18 cellular contexts compared by ENCODE assay signal in genomic region chr7:1946025-1946424, GRCh38.
"Had no signal": no experiment of that assay in that cellular context is flagged by ENCODE, and none has a peak within 500 bp of the region (broad histone marks: within the 10 kb centered on the region; RNA-seq: fewer than 3 reads in every experiment).

No MANE protein-coding gene starts in this region.

- ATAC-seq: activated T-cell treated with anti-CD3 and anti-CD28 coated beads, Interleukin-2, amount 50 U/mL, for 4 hours; naive thymus-derived CD8-positive, alpha-beta T cell; T-helper 17 cell had no signal

- DNase-seq: activated CD4-positive, alpha-beta T cell treated with anti-CD3 and anti-CD28 coated beads, Interleukin-2, amount 50 U/mL, for 1 hour; activated CD4-positive, CD25-positive, alpha-beta regulatory T cell treated with anti-CD3 and anti-CD28 coated beads, Interleukin-2, amount 50 U/mL, for 72 hours; activated CD8-positive, alpha-beta memory T cell treated with anti-CD3 and anti-CD28 coated beads, Interleukin-2, amount 50 U/mL, for 4 hours; activated naive CD4-positive, alpha-beta T cell treated with anti-CD3 and anti-CD28 coated beads for 36 hours; activated T-cell treated with anti-CD3 and anti-CD28 coated beads, Interleukin-2, amount 50 U/mL, for 4 hours; central memory CD4-positive, alpha-beta T cell; colonic mucosa; erythroblast; foreskin melanocyte; mesendoderm; naive thymus-derived CD8-positive, alpha-beta T cell; stimulated activated CD4-positive, alpha-beta T cell treated with anti-CD3 and anti-CD28 coated beads, Interleukin-2, amount 100 ng/mL, for 48 hours; stomach; T-helper 17 cell; trophoblast cell had no signal

- H3K27ac ChIP-seq: colonic mucosa, parathyroid adenoma, stomach, VCaP had no signal

- H3K4me3 ChIP-seq: colonic mucosa, stomach had no signal

- H3K9ac ChIP-seq: parathyroid adenoma had no signal

- H3K27me3 Mint-ChIP-seq: brain; naive thymus-derived CD8-positive, alpha-beta T cell; T-helper 17 cell had no signal

- H3K9me3 ChIP-seq: colonic mucosa, stomach had no signal

- H3K36me3 ChIP-seq: colonic mucosa had no signal

- H3K36me3 Mint-ChIP-seq: brain; naive thymus-derived CD8-positive, alpha-beta T cell had no signal

- H3K9me3 Mint-ChIP-seq: activated naive CD4-positive, alpha-beta T cell treated with anti-CD3 and anti-CD28 coated beads for 36 hours; activated T-cell treated with anti-CD3 and anti-CD28 coated beads, Interleukin-2, amount 50 U/mL, for 4 hours; naive thymus-derived CD8-positive, alpha-beta T cell had no signal

- H3K4me1 ChIP-seq: colonic mucosa, parathyroid adenoma had no signal

- H3K4me3 Mint-ChIP-seq: activated naive CD4-positive, alpha-beta T cell treated with anti-CD3 and anti-CD28 coated beads for 36 hours; activated T-cell treated with anti-CD3 and anti-CD28 coated beads, Interleukin-2, amount 50 U/mL, for 4 hours; brain; naive thymus-derived CD8-positive, alpha-beta T cell; T-helper 17 cell had no signal

- H2AFZ ChIP-seq: parathyroid adenoma had no signal

- H3K27ac Mint-ChIP-seq: activated naive CD4-positive, alpha-beta T cell treated with anti-CD3 and anti-CD28 coated beads for 36 hours; T-helper 17 cell had no signal

- H3K27me3 ChIP-seq: colonic mucosa, stomach had no signal
